In the genomic region with DNA sequence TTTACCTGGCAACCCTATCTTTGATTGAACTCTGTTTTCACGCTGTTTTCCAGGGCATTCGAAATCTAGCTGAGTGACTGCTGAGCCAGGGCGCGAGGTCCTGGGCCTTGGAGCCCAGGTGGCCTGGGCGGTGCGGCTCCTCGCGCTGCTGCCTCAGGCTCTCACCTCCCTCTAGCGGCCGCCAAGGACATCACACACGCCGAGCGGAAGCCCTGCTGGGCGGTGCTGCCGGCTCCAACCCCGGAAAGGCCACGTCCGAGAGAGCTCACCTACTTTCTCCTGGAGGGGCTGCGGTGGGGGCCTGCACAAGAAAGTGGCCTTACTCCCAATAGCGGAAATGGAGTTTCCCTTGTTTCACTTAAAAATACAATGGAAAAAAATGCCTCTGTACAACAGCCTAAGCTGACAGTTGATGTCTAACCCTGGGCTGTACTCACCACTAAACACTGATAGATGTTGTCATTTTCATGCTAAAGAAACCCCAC, we compare ENCODE assay signal across 8 cellular contexts.
DNase-seq lines count a peak whose midpoint lies in the region; ATAC-seq and TF ChIP-seq lines count a peak whose summit lies in the region.

No MANE protein-coding gene starts in this region.

- H3K27ac ChIP-seq in BLaER1 (no peak overlapping the region), left lung (no peak overlapping the region)

- peak overlapping the region; percentile 57 for H3K4me2 ChIP-seq in BLaER1

- intact Hi-C loops in activated CD4-positive, alpha-beta T cell treated with anti-CD3 and anti-CD28 coated beads for 36 hours (cut with DNase I, micrococcal nuclease) = loop anchor here (1.0 to 10.0 kb wide), 10 partner anchors 55 to 1005 kb away; partner anchors contain the start of genes ELOVL4 (in 1 of the 2), HMGN3 (in 1 of the 2), IRAK1BP1 (in 1 of the 2) and PHIP (in 1 of the 2)
- intact Hi-C loops in left lung (cut with DNase I) = no loop called here

- CTCF ChIA-PET in activated CD4-positive, alpha-beta T cell treated with anti-CD3 and anti-CD28 coated beads for 36 hours (lab: Charles Lee) = interaction anchor here (0.6 to 3.8 kb wide), 34 partner anchors 9 to 335 kb away, joined by 3 to 17 read pairs (median 3); partner anchors contain the start of gene ELOVL4

- H3K4me1 Mint-ChIP-seq in activated CD4-positive, alpha-beta T cell treated with anti-CD3 and anti-CD28 coated beads for 36 hours = peaks cover 8% of the 10 kb centered on the region
- H3K4me1 Mint-ChIP-seq in chondrocyte (ENCODE audit: low read depth) = peaks cover 8% of the 10 kb centered on the region

- H3K4me1 ChIP-seq in BLaER1 = no peaks in the 10 kb centered on the region
- H3K4me1 ChIP-seq in left lung = peaks cover 0 to 7% of the 10 kb centered on the region in 2 donors

- no peaks in the 10 kb centered on the region for H3K9me3 Mint-ChIP-seq in activated CD4-positive, alpha-beta T cell treated with anti-CD3 and anti-CD28 coated beads for 36 hours (ENCODE audit: low read depth)
- no peaks in the 10 kb centered on the region for H3K9me3 Mint-ChIP-seq in chondrocyte (ENCODE audit: low read depth)

- H3K4me3 ChIP-seq in BLaER1 (0 out of 2 replicates have a peak overlapping the region, but pooled peaks have one; percentile 38), left lung (no peak overlapping the region)

- peak overlapping the region; percentile 42 for H3K4me3 Mint-ChIP-seq in activated CD4-positive, alpha-beta T cell treated with anti-CD3 and anti-CD28 coated beads for 36 hours
- peak overlapping the region; percentile 67 for H3K4me3 Mint-ChIP-seq in chondrocyte (ENCODE audit: unreplicated experiment)

- TF ChIP-seq CTCF in chondrocyte (IDR thresholded peaks at IDR 0.05) = peak; percentile 92
- peak; percentile 86 to 91 for TF ChIP-seq CTCF in left lung (IDR thresholded peaks at IDR 0.05)

- H3K36me3 ChIP-seq in BLaER1 (no peaks in the 10 kb centered on the region), left lung (no peaks in the 10 kb centered on the region)

- H3K9ac ChIP-seq in BLaER1 = no peak overlapping the region

- H3K36me3 Mint-ChIP-seq in activated CD4-positive, alpha-beta T cell treated with anti-CD3 and anti-CD28 coated beads for 36 hours (ENCODE audit: low read depth) = no peaks in the 10 kb centered on the region
- H3K36me3 Mint-ChIP-seq in chondrocyte (ENCODE audit: low read depth) = no peaks in the 10 kb centered on the region

- peak; percentile 74 for DNase-seq in GM19238 (ENCODE audit: insufficient read length, low spot score)
- DNase-seq in NCI-H345 (lab: John Stamatoyannopoulos, UW) = peak; percentile 82
- DNase-seq in activated CD4-positive, alpha-beta T cell treated with anti-CD3 and anti-CD28 coated beads for 36 hours = peak; percentile 91
- no peak for DNase-seq in chondrocyte (ENCODE audit: low spot score)
- peak; percentile 83 to 95 for DNase-seq in left lung
- DNase-seq in stimulated activated CD4-positive, alpha-beta T cell treated with anti-CD3 and anti-CD28 coated beads, Interleukin-4, amount 100 ng/mL, for 1 hour = peak; percentile 78

- no peaks in the 10 kb centered on the region for H3K9me3 ChIP-seq in BLaER1
- no peaks in the 10 kb centered on the region for H3K9me3 ChIP-seq in left lung

- peaks cover 7% of the 10 kb centered on the region for H3K27me3 Mint-ChIP-seq in activated CD4-positive, alpha-beta T cell treated with anti-CD3 and anti-CD28 coated beads for 36 hours
- H3K27me3 Mint-ChIP-seq in chondrocyte (ENCODE audit: low read depth) = peaks cover 13% of the 10 kb centered on the region

- H3K27me3 ChIP-seq in BLaER1 (no peaks in the 10 kb centered on the region), left lung (peaks cover 0 to 6% of the 10 kb centered on the region in 2 donors)

- H4K20me1 ChIP-seq in BLaER1 = no peaks in the 10 kb centered on the region

- POLR2A ChIA-PET in activated CD4-positive, alpha-beta T cell treated with anti-CD3 and anti-CD28 coated beads for 36 hours (lab: Charles Lee) = no interaction called here

- H3K27ac Mint-ChIP-seq in activated CD4-positive, alpha-beta T cell treated with anti-CD3 and anti-CD28 coated beads for 36 hours = peak overlapping the region; percentile 23
- H3K27ac Mint-ChIP-seq in chondrocyte (ENCODE audit: unreplicated experiment) = no peak overlapping the region

- ATAC-seq in HG03342 (IDR thresholded peaks at IDR 0.05; ENCODE audit: unreplicated experiment) (peak; percentile 100), left lung (peak; percentile 100)
- ATAC-seq in activated CD4-positive, alpha-beta T cell treated with anti-CD3 and anti-CD28 coated beads for 36 hours = peak; percentile 100

Comparison
In these comparisons a context has a peak if more than half of its experiments do, and no peak if none do; other contexts are left out.
1. intact Hi-C loops: an anchor here in activated CD4-positive, alpha-beta T cell treated with anti-CD3 and anti-CD28 coated beads for 36 hours (1.0 to 10.0 kb wide); none called in left lung.